8 cellular contexts compared by ENCODE assay signal in the genomic region with DNA sequence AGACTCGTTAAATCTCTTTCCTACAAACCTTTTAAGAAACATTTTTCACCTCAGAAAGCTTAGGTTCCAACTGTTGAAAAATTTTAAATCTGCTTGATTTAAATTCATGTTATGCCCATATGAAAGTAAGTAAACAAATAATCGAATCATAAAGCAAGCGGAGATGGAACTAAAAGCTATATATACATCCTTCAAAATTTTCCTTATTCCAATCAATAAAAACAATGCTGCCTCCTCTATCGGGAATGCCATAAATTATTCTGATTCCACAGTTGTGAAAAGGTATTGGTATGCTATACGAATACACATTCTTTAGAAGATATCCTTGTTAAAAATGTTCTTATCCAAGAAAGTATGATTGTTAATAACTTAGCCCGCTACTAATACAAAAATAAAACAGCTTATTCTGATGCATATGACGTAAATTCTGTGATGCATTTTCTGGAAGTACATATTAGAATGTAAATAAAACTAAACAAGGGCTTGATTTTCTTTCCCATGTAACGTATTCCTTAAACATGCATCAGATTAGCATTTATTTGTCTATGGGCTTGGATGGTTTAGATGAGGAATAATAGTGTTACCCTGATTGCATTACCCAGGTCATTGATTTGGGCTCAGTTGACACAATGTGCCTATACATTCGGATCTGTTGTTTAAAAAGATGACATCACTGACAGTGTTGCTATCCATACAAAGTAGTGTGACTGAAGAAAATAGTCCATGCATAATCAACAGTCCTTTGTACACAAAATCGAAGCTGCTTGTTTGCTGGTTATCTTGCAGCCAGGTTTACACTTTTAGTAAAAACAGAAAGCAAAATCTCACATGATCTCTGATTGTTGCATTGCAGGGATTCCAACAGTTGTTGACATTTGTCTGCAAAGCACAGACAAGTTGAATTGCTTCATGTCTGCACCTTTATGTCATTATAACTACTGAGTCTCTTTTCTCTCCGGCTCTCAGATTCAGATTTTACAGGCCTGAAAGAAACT. TPM values are rescaled to one million over a fixed set of nuclear protein-coding genes. Genes with fewer than 3 reads are reported as not detected.
A peak's percentile ranks its signal among the peaks of the same experiment; 100 is the strongest.
DNase-seq lines count a peak whose midpoint lies in the region; ATAC-seq, FAIRE-seq and TF ChIP-seq lines count a peak whose summit lies in the region.

No MANE protein-coding gene starts in this region.

- H3K9me3 Mint-ChIP-seq in stimulated activated naive CD8-positive, alpha-beta T cell treated with anti-CD3 and anti-CD28 coated beads, Interleukin-15, Interleukin-2, amounts not matched to agents 100 ng/mL and 50 ng/mL, for 24 hours = no peaks in the 10 kb centered on the region
- H3K9me3 Mint-ChIP-seq in activated CD8-positive, alpha-beta T cell treated with anti-CD3 and anti-CD28 coated beads for 36 hours = no peaks in the 10 kb centered on the region

- DNase-seq in stimulated activated naive CD8-positive, alpha-beta T cell treated with anti-CD3 and anti-CD28 coated beads, Interleukin-15, Interleukin-2, amounts not matched to agents 100 U/mL and 50 U/mL, for 24 hours = no peak
- DNase-seq in activated CD8-positive, alpha-beta T cell treated with anti-CD3 and anti-CD28 coated beads for 36 hours = no peak
- DNase-seq in keratinocyte (ENCODE audit: low read depth, low spot score) (no peak), superior temporal gyrus (ENCODE audit: extremely low spot score) (peak; percentile 86), NK-92 (lab: John Stamatoyannopoulos, UW; ENCODE audit: unreplicated experiment) (no peak), islet precursor cell (no peak)

- POLR2A ChIA-PET in activated CD8-positive, alpha-beta T cell treated with anti-CD3 and anti-CD28 coated beads for 36 hours (lab: Charles Lee) = interaction anchor here (0.6 to 1.8 kb wide), 4 partner anchors 37 to 620 kb away, joined by 3 to 16 read pairs (median 4); a partner anchor contains a TSS

- dilution Hi-C loops in keratinocyte (cut with MboI; ENCODE audit: extremely low pct_ligation_motif_present, low sequenced_read_pairs) = no loop called here

- peak; percentile 17 for FAIRE-seq in keratinocyte (lab: Jason Lieb, UNC)

- H3K4me3 Mint-ChIP-seq in stimulated activated naive CD8-positive, alpha-beta T cell treated with anti-CD3 and anti-CD28 coated beads, Interleukin-15, Interleukin-2, amounts not matched to agents 100 ng/mL and 50 ng/mL, for 24 hours = peak overlapping the region; percentile 98
- H3K4me3 Mint-ChIP-seq in activated CD8-positive, alpha-beta T cell treated with anti-CD3 and anti-CD28 coated beads for 36 hours = peak overlapping the region; percentile 89

- intact Hi-C loops in activated CD8-positive, alpha-beta T cell treated with anti-CD3 and anti-CD28 coated beads for 36 hours (cut with micrococcal nuclease) = loop anchor here (5.0 kb wide), 1 partner anchor 36 kb away; a partner anchor contains a TSS

- H3K27me3 ChIP-seq in keratinocyte (ENCODE audit: control insufficient read depth, extremely low read depth, insufficient read depth, low read length) = no peaks in the 10 kb centered on the region

- H3K79me2 ChIP-seq in keratinocyte (ENCODE audit: control insufficient read depth, insufficient read depth, low read length) = peaks cover 15% of the 10 kb centered on the region

- H3K4me1 Mint-ChIP-seq in stimulated activated naive CD8-positive, alpha-beta T cell treated with anti-CD3 and anti-CD28 coated beads, Interleukin-15, Interleukin-2, amounts not matched to agents 100 ng/mL and 50 ng/mL, for 24 hours (ENCODE audit: low read depth) = peaks cover 36% of the 10 kb centered on the region
- peaks cover 24% of the 10 kb centered on the region for H3K4me1 Mint-ChIP-seq in activated CD8-positive, alpha-beta T cell treated with anti-CD3 and anti-CD28 coated beads for 36 hours (ENCODE audit: low read depth)

- peak overlapping the region; percentile 84 for H3K4me2 ChIP-seq in keratinocyte (ENCODE audit: control insufficient read depth, extremely low read depth, insufficient read depth, low read depth, low read length)

- peak overlapping the region; percentile 95 for H3K9ac ChIP-seq in keratinocyte (ENCODE audit: control insufficient read depth, extremely low read depth, insufficient read depth, low read length)

- no peak for TF ChIP-seq CTCF in activated CD8-positive, alpha-beta T cell treated with anti-CD3 and anti-CD28 coated beads for 36 hours (IDR thresholded peaks at IDR 0.05)
- no peak for TF ChIP-seq CTCF in keratinocyte (optimal IDR thresholded peaks at IDR 0.05 in 1 of 3, IDR thresholded peaks at IDR 0.05 in 1 of 3, conservative IDR thresholded peaks at IDR 0.05 in 1 of 3; ENCODE audit: extremely low read depth in 1 of 3, insufficient read depth in 2 of 3, low read length in 3 of 3)

- H3K27ac ChIP-seq in keratinocyte (ENCODE audit: control insufficient read depth, insufficient read depth, low read length) = peak overlapping the region; percentile 29

- ATAC-seq in stimulated activated naive CD8-positive, alpha-beta T cell treated with anti-CD3 and anti-CD28 coated beads, Interleukin-15, Interleukin-2, amounts not matched to agents 100 U/mL and 50 U/mL, for 24 hours = no peak
- no peak for ATAC-seq in activated CD8-positive, alpha-beta T cell treated with anti-CD3 and anti-CD28 coated beads for 36 hours
- ATAC-seq in GM18861 (IDR thresholded peaks at IDR 0.05; ENCODE audit: unreplicated experiment) = no peak

- peaks cover 5% of the 10 kb centered on the region for H3K27me3 Mint-ChIP-seq in stimulated activated naive CD8-positive, alpha-beta T cell treated with anti-CD3 and anti-CD28 coated beads, Interleukin-15, Interleukin-2, amounts not matched to agents 100 ng/mL and 50 ng/mL, for 24 hours
- H3K27me3 Mint-ChIP-seq in activated CD8-positive, alpha-beta T cell treated with anti-CD3 and anti-CD28 coated beads for 36 hours = no peaks in the 10 kb centered on the region

- H3K27ac Mint-ChIP-seq in stimulated activated naive CD8-positive, alpha-beta T cell treated with anti-CD3 and anti-CD28 coated beads, Interleukin-15, Interleukin-2, amounts not matched to agents 100 ng/mL and 50 ng/mL, for 24 hours = peak overlapping the region; percentile 97
- peak overlapping the region; percentile 94 for H3K27ac Mint-ChIP-seq in activated CD8-positive, alpha-beta T cell treated with anti-CD3 and anti-CD28 coated beads for 36 hours

- H3K36me3 Mint-ChIP-seq in stimulated activated naive CD8-positive, alpha-beta T cell treated with anti-CD3 and anti-CD28 coated beads, Interleukin-15, Interleukin-2, amounts not matched to agents 100 ng/mL and 50 ng/mL, for 24 hours (ENCODE audit: low read depth) = peaks cover 8% of the 10 kb centered on the region
- peaks cover 4% of the 10 kb centered on the region for H3K36me3 Mint-ChIP-seq in activated CD8-positive, alpha-beta T cell treated with anti-CD3 and anti-CD28 coated beads for 36 hours (ENCODE audit: low read depth)

- no peaks in the 10 kb centered on the region for H3K9me3 ChIP-seq in keratinocyte (ENCODE audit: control insufficient read depth, low read depth, low read length)

- peaks cover 15% of the 10 kb centered on the region for H3K4me1 ChIP-seq in keratinocyte (ENCODE audit: control insufficient read depth, extremely low read depth, insufficient read depth, low read length)

- CTCF ChIA-PET in activated CD8-positive, alpha-beta T cell treated with anti-CD3 and anti-CD28 coated beads for 36 hours (lab: Charles Lee) = interaction anchor here (1.0 to 2.2 kb wide), 3 partner anchors 37 to 797 kb away, joined by 3 to 7 read pairs (median 4); a partner anchor contains a TSS

- H2AFZ ChIP-seq in keratinocyte (ENCODE audit: control insufficient read depth, low read length) = peak overlapping the region; percentile 63

- no peaks in the 10 kb centered on the region for H4K20me1 ChIP-seq in keratinocyte (ENCODE audit: control insufficient read depth, extremely low read depth, insufficient read depth, low read length)

- H3K36me3 ChIP-seq in keratinocyte (ENCODE audit: control insufficient read depth in 2 of 2, extremely low read depth in 1 of 2, insufficient read depth in 2 of 2, low read length in 2 of 2) = no peaks in the 10 kb centered on the region

- peak overlapping the region; percentile 81 to 96 (median 93) for H3K4me3 ChIP-seq in keratinocyte (ENCODE audit: control insufficient read depth in 2 of 3, extremely low read depth in 1 of 3, insufficient read depth in 2 of 3, low read depth in 1 of 3, low read length in 3 of 3)

- H3K9me1 ChIP-seq in keratinocyte (ENCODE audit: control insufficient read depth, extremely low read depth, insufficient read depth, low read length) = no peaks in the 10 kb centered on the region

RNA-seq across cellular contexts. Expression of a gene that starts 0.7 kb away (rescaled TPM):
- total RNA-seq in activated CD8-positive, alpha-beta T cell treated with anti-CD3 and anti-CD28 coated beads for 36 hours = 10 to 100 TPM; 25.4 to 25.6 TPM
- polyA plus RNA-seq in keratinocyte = 13.1 to 26.2 TPM (median 22.3 TPM) in 3 replicates
- polyA plus RNA-seq in keratinocyte (2011; ENCODE audit: low read depth) = 3.2 TPM
- 22.4 and 25.9 TPM in 2 replicates for polyA plus RNA-seq in keratinocyte (2011; cell fraction: cytosol; rRNA removed)
- polyA plus RNA-seq in keratinocyte (2011; cell fraction: nucleus; rRNA removed) = 9.2 and 9.3 TPM in 2 replicates
- 7.6 and 17.6 TPM in 2 replicates for polyA plus RNA-seq in keratinocyte (2012; ENCODE audit: low replicate concordance)
- polyA minus RNA-seq in keratinocyte = 2.6 to 17.2 TPM (median 11.9 TPM) in 3 replicates
- polyA minus RNA-seq in keratinocyte (2011; cell fraction: cytosol; rRNA and poly(A)+ RNA removed) = 19.2 TPM
- polyA minus RNA-seq in keratinocyte (2011; cell fraction: nucleus; rRNA and poly(A)+ RNA removed) = 4.3 and 7.8 TPM in 2 replicates

RNA-seq across cellular contexts. Expression of a gene that starts 29.9 kb away (rescaled TPM):
- total RNA-seq in activated CD8-positive, alpha-beta T cell treated with anti-CD3 and anti-CD28 coated beads for 36 hours = not detected
- polyA plus RNA-seq in keratinocyte = not detected in 3 replicates
- polyA plus RNA-seq in keratinocyte (2011; ENCODE audit: low read depth) = not detected
- not detected in 2 replicates for polyA plus RNA-seq in keratinocyte (2011; cell fraction: cytosol; rRNA removed)
- not detected in 2 replicates for polyA plus RNA-seq in keratinocyte (2011; cell fraction: nucleus; rRNA removed)
- polyA plus RNA-seq in keratinocyte (2012; ENCODE audit: low replicate concordance) = not detected in 2 replicates
- polyA minus RNA-seq in keratinocyte = not detected in 3 replicates
- polyA minus RNA-seq in keratinocyte (2011; cell fraction: cytosol; rRNA and poly(A)+ RNA removed) = not detected
- not detected in 2 replicates for polyA minus RNA-seq in keratinocyte (2011; cell fraction: nucleus; rRNA and poly(A)+ RNA removed)

RNA-seq across cellular contexts. Expression of a gene that starts 37.6 kb away (rescaled TPM):
- total RNA-seq in activated CD8-positive, alpha-beta T cell treated with anti-CD3 and anti-CD28 coated beads for 36 hours = 10 to 100 TPM; 12.7 to 15.7 TPM
- polyA plus RNA-seq in keratinocyte = 12.7 to 16.7 TPM (median 15.1 TPM) in 3 replicates
- 5.9 TPM for polyA plus RNA-seq in keratinocyte (2011; ENCODE audit: low read depth)
- polyA plus RNA-seq in keratinocyte (2011; cell fraction: cytosol; rRNA removed) = 5.9 and 12.7 TPM in 2 replicates
- 19.3 and 19.4 TPM in 2 replicates for polyA plus RNA-seq in keratinocyte (2011; cell fraction: nucleus; rRNA removed)
- 6.5 and 9.9 TPM in 2 replicates for polyA plus RNA-seq in keratinocyte (2012; ENCODE audit: low replicate concordance)
- polyA minus RNA-seq in keratinocyte = 16.0 to 35.2 TPM (median 32.3 TPM) in 3 replicates
- 15.7 TPM for polyA minus RNA-seq in keratinocyte (2011; cell fraction: cytosol; rRNA and poly(A)+ RNA removed)
- polyA minus RNA-seq in keratinocyte (2011; cell fraction: nucleus; rRNA and poly(A)+ RNA removed) = 29.2 and 52.2 TPM in 2 replicates
